ENCODE assay signal across 26 cellular contexts in the genomic region with DNA sequence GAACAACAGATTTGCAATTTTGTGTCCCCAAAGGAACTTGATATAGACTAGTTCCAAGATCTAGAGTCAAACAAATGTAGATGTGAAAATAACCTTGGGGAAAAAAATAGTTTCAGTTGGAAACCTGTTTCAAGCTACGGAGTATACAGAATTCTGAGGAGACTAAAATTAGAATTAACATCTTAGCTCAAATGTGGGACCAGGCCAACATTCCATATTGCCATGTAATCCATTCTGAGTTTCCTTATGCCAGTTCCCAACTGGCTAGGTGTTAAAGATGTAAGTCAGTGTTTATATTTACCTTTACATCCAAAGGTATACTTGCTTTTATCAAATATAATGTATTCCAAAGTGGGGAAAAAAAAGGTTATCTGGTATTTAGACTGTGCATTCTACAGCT.
"Had no signal": no experiment of that assay in that cellular context is flagged by ENCODE, and none has a peak within 500 bp of the region (broad histone marks: within the 10 kb centered on the region; RNA-seq: fewer than 3 reads in every experiment).

No MANE protein-coding gene starts in this region.

- H3K36me3 ChIP-seq: breast epithelium had no signal

- H3K27ac ChIP-seq: breast epithelium, esophagus squamous epithelium, left lung, neutrophil, right lobe of liver, stomach, tibial nerve had no signal

- H3K27me3 ChIP-seq: breast epithelium, esophagus squamous epithelium, heart left ventricle, left lung, neutrophil, right lobe of liver, stomach, tibial nerve had no signal

- H3K4me1 ChIP-seq: breast epithelium, left lung, right lobe of liver had no signal

- DNase-seq: activated CD4-positive, alpha-beta T cell treated with anti-CD3 and anti-CD28 coated beads for 36 hours; activated CD4-positive, alpha-beta T cell treated with anti-CD3 and anti-CD28 coated beads, Interleukin-2, amount 50 U/mL, for 48 hours; activated CD4-positive, CD25-positive, alpha-beta regulatory T cell; activated CD8-positive, alpha-beta memory T cell treated with anti-CD3 and anti-CD28 coated beads for 24 hours; activated effector memory CD4-positive, alpha-beta T cell treated with Interleukin-2 at 50 U/mL for 16 hours; activated naive CD4-positive, alpha-beta T cell treated with Interleukin-2 at 50 U/mL for 16 hours; activated naive CD8-positive, alpha-beta T cell treated with anti-CD3 and anti-CD28 coated beads, Interleukin-2, amount 10 ng/mL, durations not matched to agents 7 days and 5 days; esophagus squamous epithelium; heart left ventricle; hypothalamus; kidney glomerular epithelial cell; left lung; mucosa of descending colon; naive B cell; nephron progenitor cell; right lobe of liver; stimulated activated CD4-positive, alpha-beta T cell treated with anti-CD3 and anti-CD28 coated beads, Interleukin-1b, Interleukin-23, amount 100 ng/mL, for 48 hours; stimulated activated CD4-positive, alpha-beta T cell treated with anti-CD3 and anti-CD28 coated beads, Interleukin-4, amount 100 ng/mL, for 4 hours; stimulated activated CD8-positive, alpha-beta memory T cell treated with anti-CD3 and anti-CD28 coated beads, Interleukin-4, amount 100 ng/mL, for 48 hours; stomach; T-helper 1 cell had no signal

- H3K4me3 ChIP-seq: breast epithelium, esophagus squamous epithelium, heart left ventricle, left lung, mucosa of descending colon, right lobe of liver, smooth muscle cell, stomach, tibial nerve had no signal

- H3K9me3 ChIP-seq: breast epithelium, esophagus squamous epithelium, heart left ventricle, mucosa of descending colon, neutrophil, right lobe of liver, stomach, tibial nerve had no signal

- ATAC-seq: activated CD4-positive, alpha-beta T cell treated with anti-CD3 and anti-CD28 coated beads for 36 hours; left lung; mucosa of descending colon; right lobe of liver; stimulated activated memory B cell treated with anti-CD40 and anti-IgM and Interleukin-4, amounts not matched to agents 10 μg/mL and 1 μg/mL and 100 μg/mL, for 72 hours had no signal
